22 cellular contexts compared by ENCODE assay signal in the genomic region with DNA sequence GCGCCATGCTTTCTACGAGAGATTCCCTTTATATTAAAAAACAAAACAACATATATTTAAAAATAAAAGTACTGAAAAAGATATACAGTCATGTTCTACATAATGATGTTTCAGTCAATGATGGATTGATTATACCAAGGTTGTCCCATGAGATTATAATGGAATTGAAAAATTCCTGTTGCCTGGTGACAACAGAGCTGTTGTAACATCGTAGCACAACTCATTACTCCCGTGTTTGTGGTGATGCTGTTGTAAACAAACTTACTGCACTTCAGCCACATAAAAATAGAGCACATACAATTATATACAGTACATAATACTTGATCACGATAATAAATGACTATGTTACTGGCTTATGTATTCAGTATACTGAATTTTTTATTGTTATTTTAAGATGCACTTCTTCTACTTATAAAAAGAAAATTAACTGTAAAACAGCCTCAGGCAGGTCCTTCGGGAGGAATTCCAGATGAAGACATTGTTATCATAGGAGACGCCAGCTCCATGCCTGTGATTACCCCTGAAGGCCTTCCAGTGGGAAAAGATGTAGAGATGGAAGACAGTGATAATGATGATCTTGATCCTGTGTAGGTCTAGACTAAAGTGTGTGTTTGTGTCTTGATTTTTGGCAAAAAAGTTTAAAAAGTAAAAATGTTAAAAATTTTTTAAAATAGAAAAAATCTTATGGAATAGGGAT. TPM values are rescaled to one million over a fixed set of nuclear protein-coding genes. Genes with fewer than 3 reads are reported as not detected.
DNase-seq lines count a peak whose midpoint lies in the region; ATAC-seq, FAIRE-seq and TF ChIP-seq lines count a peak whose summit lies in the region.
"Had no signal": no experiment of that assay in that cellular context is flagged by ENCODE, and none has a peak within 500 bp of the region (broad histone marks: within the 10 kb centered on the region; RNA-seq: fewer than 3 reads in every experiment).

No MANE protein-coding gene starts in this region.

- H3K79me2 ChIP-seq in keratinocyte (ENCODE audit: control insufficient read depth, insufficient read depth, low read length): no peaks in the 10 kb centered on the region
- peaks cover 18% of the 10 kb centered on the region for H3K79me2 ChIP-seq in MM.1S (ENCODE audit: low read length)

- peaks cover 23% of the 10 kb centered on the region for H3F3A ChIP-seq in MM.1S (ENCODE audit: insufficient read depth, low read length)

- no peaks in the 10 kb centered on the region for H3K36me3 ChIP-seq in keratinocyte (ENCODE audit: control insufficient read depth in 2 of 2, extremely low read depth in 1 of 2, insufficient read depth in 2 of 2, low read length in 2 of 2)
- peaks cover 9% of the 10 kb centered on the region for H3K36me3 ChIP-seq in MM.1S (replicated peaks; ENCODE audit: insufficient read depth, low read length)
- H3K36me3 ChIP-seq in lower lobe of right lung: no peaks in the 10 kb centered on the region
- H3K36me3 ChIP-seq: BE2C had no signal

- dilution Hi-C loops in keratinocyte (cut with MboI; ENCODE audit: extremely low pct_ligation_motif_present, low sequenced_read_pairs): no loop called here

- DNase-seq in ELR (ENCODE audit: low read depth) (peak; percentile 18), RPMI7951 (ENCODE audit: low read depth) (peak; percentile 71), keratinocyte (ENCODE audit: low read depth, low spot score) (no peak), WTC11 (ENCODE audit: low spot score) (no peak), MM.1S (no peak), lower lobe of right lung (no peak)
- DNase-seq: ACHN; BE2C; C1 segment of cervical spinal cord; CD4-positive, CD25-positive, alpha-beta regulatory T cell; CD8-positive, alpha-beta memory T cell; COR-L47; DMS 273 treated with DMSO at 0.1 percent for 48 hours; DMS53; DND-41; GF-D8; H9 had no signal

- no peaks in the 10 kb centered on the region for H4K20me1 ChIP-seq in keratinocyte (ENCODE audit: control insufficient read depth, extremely low read depth, insufficient read depth, low read length)
- H4K20me1 ChIP-seq in MM.1S (ENCODE audit: insufficient read depth, low read length): no peaks in the 10 kb centered on the region

- H3K9me3 ChIP-seq in keratinocyte (ENCODE audit: control insufficient read depth, low read depth, low read length) (no peaks in the 10 kb centered on the region), MM.1S (replicated peaks; ENCODE audit: insufficient read depth, low read length) (no peaks in the 10 kb centered on the region), lower lobe of right lung (peaks cover 12% of the 10 kb centered on the region)
- H3K9me3 ChIP-seq: BE2C had no signal

- peaks cover 3% of the 10 kb centered on the region; the same call in 1 of the 2 replicates for H3K27me3 Mint-ChIP-seq in WTC11 (ENCODE audit: low read depth)
- H3K27me3 Mint-ChIP-seq: IgD-negative memory B cell had no signal

- H3K4me1 ChIP-seq in keratinocyte (ENCODE audit: control insufficient read depth, extremely low read depth, insufficient read depth, low read length) (no peaks in the 10 kb centered on the region), MM.1S (ENCODE audit: low read length) (peaks cover 15% of the 10 kb centered on the region), lower lobe of right lung (peaks cover 9% of the 10 kb centered on the region)
- H3K4me1 ChIP-seq: BE2C had no signal

- no peak for TF ChIP-seq CTCF in keratinocyte (optimal IDR thresholded peaks at IDR 0.05 in 1 of 3, IDR thresholded peaks at IDR 0.05 in 1 of 3, conservative IDR thresholded peaks at IDR 0.05 in 1 of 3; ENCODE audit: extremely low read depth in 1 of 3, insufficient read depth in 2 of 3, low read length in 3 of 3)
- no peak for TF ChIP-seq CTCF in WTC11 (IDR thresholded peaks at IDR 0.05)
- TF ChIP-seq CTCF in MM.1S (IDR thresholded peaks at IDR 0.05; ENCODE audit: low read length): no peak
- TF ChIP-seq CTCF in lower lobe of right lung (IDR thresholded peaks at IDR 0.05): no peak

- H2AFZ ChIP-seq in keratinocyte (ENCODE audit: control insufficient read depth, low read length): no peak overlapping the region
- no peak overlapping the region for H2AFZ ChIP-seq in MM.1S (ENCODE audit: low read length)

- no peak overlapping the region for H3K4me3 Mint-ChIP-seq in WTC11
- H3K4me3 Mint-ChIP-seq: CD4-positive, CD25-positive, alpha-beta regulatory T cell; CD8-positive, alpha-beta memory T cell; H9; IgD-negative memory B cell had no signal

- intact Hi-C loops in lower lobe of right lung (cut with DNase I): no loop called here

- H3K9me2 ChIP-seq in MM.1S (replicated peaks; ENCODE audit: insufficient read depth, low read length): no peaks in the 10 kb centered on the region

- peaks cover 33% of the 10 kb centered on the region for H3K9me3 Mint-ChIP-seq in WTC11

- no peaks in the 10 kb centered on the region for H3K9me1 ChIP-seq in keratinocyte (ENCODE audit: control insufficient read depth, extremely low read depth, insufficient read depth, low read length)

- H3K36me3 Mint-ChIP-seq in WTC11: peaks cover 17% of the 10 kb centered on the region

- no peaks in the 10 kb centered on the region for H3K4me1 Mint-ChIP-seq in WTC11
- H3K4me1 Mint-ChIP-seq: CD4-positive, CD25-positive, alpha-beta regulatory T cell; CD8-positive, alpha-beta memory T cell; H9 had no signal

- ATAC-seq in WTC11 (no peak), GM19023 (IDR thresholded peaks at IDR 0.05; ENCODE audit: unreplicated experiment) (no peak), lower lobe of right lung (no peak)
- ATAC-seq: HepG2 had no signal

- POLR2A ChIA-PET in WTC11 (lab: Charles Lee): no interaction called here

- H3K27me3 ChIP-seq in keratinocyte (ENCODE audit: control insufficient read depth, extremely low read depth, insufficient read depth, low read length) (no peaks in the 10 kb centered on the region), MM.1S (replicated peaks; ENCODE audit: insufficient read depth, low read length) (no peaks in the 10 kb centered on the region), lower lobe of right lung (ENCODE audit: low read depth) (no peaks in the 10 kb centered on the region)
- H3K27me3 ChIP-seq: BE2C had no signal

- no peak overlapping the region for H3K9ac ChIP-seq in keratinocyte (ENCODE audit: control insufficient read depth, extremely low read depth, insufficient read depth, low read length)
- no peak overlapping the region for H3K9ac ChIP-seq in MM.1S (ENCODE audit: low read length)

- FAIRE-seq in keratinocyte (lab: Jason Lieb, UNC): peak; percentile 32
- FAIRE-seq: A204.1, H1, HepG2 had no signal

- no peak overlapping the region for H3K27ac ChIP-seq in keratinocyte (ENCODE audit: control insufficient read depth, insufficient read depth, low read length)
- H3K27ac ChIP-seq in MM.1S (ENCODE audit: low read length): no peak overlapping the region
- no peak overlapping the region for H3K27ac ChIP-seq in lower lobe of right lung

- H3K27ac Mint-ChIP-seq in WTC11: no peak overlapping the region
- H3K27ac Mint-ChIP-seq: H9, IgD-negative memory B cell had no signal

- H3K4me3 ChIP-seq in keratinocyte (ENCODE audit: control insufficient read depth in 2 of 3, extremely low read depth in 1 of 3, insufficient read depth in 2 of 3, low read depth in 1 of 3, low read length in 3 of 3) (no peak overlapping the region), MM.1S (ENCODE audit: low read length) (no peak overlapping the region), lower lobe of right lung (no peak overlapping the region)

- CTCF ChIA-PET in WTC11 (lab: Charles Lee): no interaction called here

- no peak overlapping the region for H3K4me2 ChIP-seq in keratinocyte (ENCODE audit: control insufficient read depth, extremely low read depth, insufficient read depth, low read depth, low read length)
- H3K4me2 ChIP-seq in MM.1S (ENCODE audit: low read depth, low read length): no peak overlapping the region

TF ChIP-seq in WTC11, 78 proteins besides CTCF, POLR2A, EP300 and RAD21 (continues in another document):
- TF ChIP-seq, protein P1, sequence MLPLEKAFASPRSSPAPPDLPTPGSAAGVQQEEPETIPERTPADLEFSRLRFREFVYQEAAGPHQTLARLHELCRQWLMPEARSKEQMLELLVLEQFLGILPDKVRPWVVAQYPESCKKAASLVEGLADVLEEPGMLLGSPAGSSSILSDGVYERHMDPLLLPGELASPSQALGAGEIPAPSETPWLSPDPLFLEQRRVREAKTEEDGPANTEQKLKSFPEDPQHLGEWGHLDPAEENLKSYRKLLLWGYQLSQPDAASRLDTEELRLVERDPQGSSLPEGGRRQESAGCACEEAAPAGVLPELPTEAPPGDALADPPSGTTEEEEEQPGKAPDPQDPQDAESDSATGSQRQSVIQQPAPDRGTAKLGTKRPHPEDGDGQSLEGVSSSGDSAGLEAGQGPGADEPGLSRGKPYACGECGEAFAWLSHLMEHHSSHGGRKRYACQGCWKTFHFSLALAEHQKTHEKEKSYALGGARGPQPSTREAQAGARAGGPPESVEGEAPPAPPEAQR (CRISPR knock-in tag; IDR thresholded peaks at IDR 0.05): no peak

RNA-seq across cellular contexts. Expression of gene CCR1, which starts 11.7 kb away (rescaled TPM):
- total RNA-seq in RPMI7951 (2014; rRNA removed; shearing (Covaris generic)): 0.36 and 0.59 TPM in 2 replicates
- polyA plus RNA-seq in keratinocyte: 0.03 TPM in 1 of 3 replicates, not detected in the others
- polyA plus RNA-seq in keratinocyte (2011; ENCODE audit: low read depth): not detected
- polyA plus RNA-seq in keratinocyte (2011; cell fraction: cytosol; rRNA removed): not detected in 2 replicates
- polyA plus RNA-seq in keratinocyte (2011; cell fraction: nucleus; rRNA removed): not detected in 2 replicates
- not detected in 2 replicates for polyA plus RNA-seq in keratinocyte (2012; ENCODE audit: low replicate concordance)
- not detected in 3 replicates for polyA minus RNA-seq in keratinocyte
- polyA minus RNA-seq in keratinocyte (2011; cell fraction: cytosol; rRNA and poly(A)+ RNA removed): not detected
- polyA minus RNA-seq in keratinocyte (2011; cell fraction: nucleus; rRNA and poly(A)+ RNA removed): not detected in 2 replicates
- total RNA-seq in WTC11 (2021) (not detected in 3 replicates), lower lobe of right lung (47.4 TPM)
- total RNA-seq: H1, H9, HepG2 had no signal
- polyA plus RNA-seq: H1, HepG2 had no signal

RNA-seq across cellular contexts. Expression of gene CCR3, which starts 45.9 kb away (rescaled TPM):
- 0.10 TPM in 1 of 2 replicates, not detected in the other for total RNA-seq in RPMI7951 (2014; rRNA removed; shearing (Covaris generic))
- 0.16 to 0.84 TPM (median 0.17 TPM) in 3 replicates for polyA plus RNA-seq in keratinocyte
- not detected for polyA plus RNA-seq in keratinocyte (2011; ENCODE audit: low read depth)
- 0.12 and 0.33 TPM in 2 replicates for polyA plus RNA-seq in keratinocyte (2011; cell fraction: cytosol; rRNA removed)
- polyA plus RNA-seq in keratinocyte (2011; cell fraction: nucleus; rRNA removed): 0.73 and 0.85 TPM in 2 replicates
- 0.35 TPM in 1 of 2 replicates, not detected in the other for polyA plus RNA-seq in keratinocyte (2012; ENCODE audit: low replicate concordance)
- polyA minus RNA-seq in keratinocyte: 0.19 to 2.1 TPM in 2 of 3 replicates, not detected in the other
- not detected for polyA minus RNA-seq in keratinocyte (2011; cell fraction: cytosol; rRNA and poly(A)+ RNA removed)
- 0.31 and 0.42 TPM in 2 replicates for polyA minus RNA-seq in keratinocyte (2011; cell fraction: nucleus; rRNA and poly(A)+ RNA removed)
- not detected in 3 replicates for total RNA-seq in WTC11 (2021)
- total RNA-seq in lower lobe of right lung: not detected
- total RNA-seq: CD8-positive, alpha-beta memory T cell; H1; H9; HepG2 had no signal
- polyA plus RNA-seq: H1, HepG2 had no signal

Comparison
In these comparisons a context has a peak if more than half of its experiments do, and no peak if none do; other contexts are left out.
1. DNase-seq: peak in ELR (single experiment) and RPMI7951 (single experiment); none in keratinocyte (single experiment), WTC11 (single experiment), MM.1S (single experiment) and lower lobe of right lung (single experiment).
2. RNA of gene CCR1, which starts 11.7 kb away (total RNA-seq): 47.4 TPM in lower lobe of right lung (single experiment); 0.36 to 0.59 TPM in RPMI7951 and not detected in WTC11; every median in the first group is over 10 times any median in the second.